ENCODE assay signal across 9 cellular contexts in the genomic region with DNA sequence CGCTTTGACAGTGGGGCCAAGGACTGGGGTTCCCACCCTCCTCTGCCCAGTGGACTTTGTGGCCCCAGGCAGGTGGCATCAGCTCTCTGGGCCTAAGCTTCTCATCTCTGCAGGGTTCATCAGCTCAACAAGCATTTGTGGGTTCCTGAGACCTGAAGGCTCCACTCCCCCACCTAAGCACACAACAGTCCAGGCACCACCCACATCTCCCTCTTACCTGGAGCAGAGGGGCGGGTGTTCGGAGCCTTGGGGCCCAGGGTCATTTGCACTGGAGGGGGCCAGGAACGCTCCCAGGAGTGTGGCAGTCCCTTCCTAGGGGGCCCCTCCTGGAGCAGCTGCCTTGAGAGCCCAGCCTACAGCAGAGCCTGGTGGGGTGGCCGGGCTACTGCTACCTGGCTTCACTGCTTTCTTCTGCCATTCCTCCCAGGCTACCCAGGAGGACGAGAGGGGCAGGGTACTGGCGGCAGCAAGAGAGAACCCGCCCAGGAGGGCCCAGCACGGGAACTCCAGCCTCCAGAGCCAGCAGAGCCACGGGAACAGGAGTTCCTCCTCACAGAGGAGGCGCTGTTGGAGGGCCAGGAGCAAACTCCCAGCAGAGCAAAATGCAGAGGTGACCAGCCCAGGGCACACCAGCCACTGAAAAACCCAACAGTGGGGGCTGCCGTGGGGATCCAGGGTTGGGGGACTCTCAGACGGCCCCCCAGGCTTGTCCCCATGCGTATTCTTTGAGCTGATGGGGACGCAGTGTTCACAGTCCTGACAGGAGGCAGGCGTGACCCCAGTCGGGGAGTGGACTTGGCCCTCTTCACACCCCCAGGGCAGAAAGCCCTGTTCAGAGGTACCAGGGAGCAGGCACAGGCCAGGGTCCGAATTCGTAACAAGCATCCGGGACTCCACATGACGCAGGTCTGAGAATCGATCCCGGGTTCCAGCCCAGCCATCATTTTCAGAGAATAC. TPM values are rescaled to one million over a fixed set of nuclear protein-coding genes. Genes with fewer than 3 reads are reported as not detected.
DNase-seq lines count a peak whose midpoint lies in the region; ATAC-seq, FAIRE-seq and TF ChIP-seq lines count a peak whose summit lies in the region.
"Had no signal": no experiment of that assay in that cellular context is flagged by ENCODE, and none has a peak within 500 bp of the region (broad histone marks: within the 10 kb centered on the region; RNA-seq: fewer than 3 reads in every experiment).

No MANE protein-coding gene starts in this region.

- H3K4me1 Mint-ChIP-seq in astrocyte (ENCODE audit: low read depth, unreplicated experiment), result peaks cover 10% of the 10 kb centered on the region

- H3K27me3 Mint-ChIP-seq in astrocyte (ENCODE audit: low read depth, unreplicated experiment), result peaks cover 20% of the 10 kb centered on the region

- H3K27ac Mint-ChIP-seq in astrocyte (ENCODE audit: unreplicated experiment), result no peak overlapping the region

- no peaks in the 10 kb centered on the region for H3K36me3 Mint-ChIP-seq in astrocyte (ENCODE audit: low read depth, unreplicated experiment)

- H3K4me1 ChIP-seq in astrocyte (ENCODE audit: insufficient read depth, low read length) (peaks cover 15% of the 10 kb centered on the region), thyroid gland (peaks cover 15 to 38% of the 10 kb centered on the region in 2 donors)

- no peaks in the 10 kb centered on the region for H3K79me2 ChIP-seq in astrocyte (ENCODE audit: insufficient read depth, low read length)

- H3K9ac ChIP-seq in astrocyte (ENCODE audit: low read length), result no peak overlapping the region

- WGBS in thyroid gland, 2 donors, result 49 to 71% methylated on average over 1 to 11 of the region's 23 CpGs

- intact Hi-C loops in thyroid gland (cut with DNase I), result no loop called here

- no peaks in the 10 kb centered on the region for H3K36me3 ChIP-seq in astrocyte (ENCODE audit: insufficient read depth, low read length)
- H3K36me3 ChIP-seq in thyroid gland, result no peaks in the 10 kb centered on the region

- no peak overlapping the region for H3K27ac ChIP-seq in astrocyte (ENCODE audit: low read depth, low read length)
- peak overlapping the region; percentile 58 to 81 (median 79) for H3K27ac ChIP-seq in thyroid gland

- H3K4me3 ChIP-seq in astrocyte (ENCODE audit: insufficient read depth, low read depth, low read length), result no peak overlapping the region
- H3K4me3 ChIP-seq in thyroid gland (replicated peaks in 1 of 3), result no peak overlapping the region

- H3K27me3 ChIP-seq in astrocyte (ENCODE audit: insufficient read depth, low read length) (peaks cover 11% of the 10 kb centered on the region), thyroid gland (no peaks in the 10 kb centered on the region)

- no peak overlapping the region for H2AFZ ChIP-seq in astrocyte (ENCODE audit: low read depth, low read length)

- H3K9me3 ChIP-seq in astrocyte (ENCODE audit: insufficient read depth, low read depth, low read length), result no peaks in the 10 kb centered on the region
- H3K9me3 ChIP-seq in thyroid gland, result no peaks in the 10 kb centered on the region

- FAIRE-seq in astrocyte (lab: Jason Lieb, UNC), result no peak

- H4K20me1 ChIP-seq in astrocyte (ENCODE audit: insufficient read depth, low read length), result no peaks in the 10 kb centered on the region

- TF ChIP-seq CTCF in astrocyte (IDR thresholded peaks at IDR 0.05; ENCODE audit: insufficient read depth, low read depth, low read length) (no peak), thyroid gland (IDR thresholded peaks at IDR 0.05) (peak in 2 of 6 experiments; percentile 14 to 15)

- TF ChIP-seq POLR2A in thyroid gland (IDR thresholded peaks at IDR 0.05), result no peak

- no peaks in the 10 kb centered on the region for H3K9me3 Mint-ChIP-seq in astrocyte (ENCODE audit: unreplicated experiment)

- DNase-seq in DMS 273 (lab: John Stamatoyannopoulos, UW; ENCODE audit: unreplicated experiment) (peak; percentile 41), DMS 273 treated with DMSO at 0.1 percent for 48 hours (lab: John Stamatoyannopoulos, UW) (no peak), astrocyte (ENCODE audit: low read depth) (no peak), left kidney (ENCODE audit: low read depth, low spot score) (peak; percentile 70), thyroid gland (peak; percentile 78 to 82), RKO (ENCODE audit: low spot score) (no peak), NCI-H446 treated with DMSO at 0.1 percent for 48 hours (lab: John Stamatoyannopoulos, UW) (no peak)
- DNase-seq: NCI-H2029 treated with DMSO at 0.1 percent for 48 hours had no signal

- H3K4me2 ChIP-seq in astrocyte (ENCODE audit: low read length), result peak overlapping the region; percentile 71

- H3K4me3 Mint-ChIP-seq in astrocyte (ENCODE audit: unreplicated experiment), result no peak overlapping the region

- no peak for ATAC-seq in GM21825 (IDR thresholded peaks at IDR 0.05; ENCODE audit: unreplicated experiment)

RNA-seq across cellular contexts. Expression of a gene that starts 35.1 kb away (rescaled TPM):
- total RNA-seq in astrocyte (71.4 and 80.3 TPM in 2 replicates), thyroid gland (100 to 1,000 TPM in 3 of 4 donors, 10 to 100 TPM in 1; 81.8 to 140 (median 121) TPM)

Comparison
In these comparisons a context has a peak if more than half of its experiments do, and no peak if none do; other contexts are left out.
1. DNase-seq: peak in DMS 273 (single experiment), left kidney (single experiment) and thyroid gland (2 of 2); none in DMS 273 treated with DMSO at 0.1 percent for 48 hours (single experiment), astrocyte (single experiment), RKO (single experiment) and NCI-H446 treated with DMSO at 0.1 percent for 48 hours (single experiment).